In genomic region chr14:29548948-29549370, GRCh38 we compare ENCODE assay signal across 8 cellular contexts.
DNase-seq lines count a peak whose midpoint lies in the region; ATAC-seq and TF ChIP-seq lines count a peak whose summit lies in the region.

No MANE protein-coding gene starts in this region.

- TF ChIP-seq CTCF in GM12864 (IDR thresholded peaks at IDR 0.05; ENCODE audit: low read depth, low read length, missing control alignments) (peak; percentile 35), HEK293 (tag by site-specific recombination; IDR thresholded peaks at IDR 0.05) (no peak), NB4 (IDR thresholded peaks at IDR 0.05; ENCODE audit: low read depth, low read length) (peak; percentile 25), fibroblast of mammary gland (conservative IDR thresholded peaks at IDR 0.05; ENCODE audit: control insufficient read depth, insufficient read depth, low read depth, low read length) (peak; percentile 57), osteoblast (IDR thresholded peaks at IDR 0.05; ENCODE audit: extremely low read depth, low read depth, low read length) (peak; percentile 54)

- no peak for TF ChIP-seq POLR2A in NB4 (IDR thresholded peaks at IDR 0.05; ENCODE audit: extremely low read depth, insufficient read length)

- no peaks in the 10 kb centered on the region for H3K79me2 ChIP-seq in osteoblast (ENCODE audit: insufficient read depth, low read length)

- H3K9me3 ChIP-seq in HEK293 (ENCODE audit: control insufficient read depth, insufficient read depth, low read depth, low read length), result no peaks in the 10 kb centered on the region
- no peaks in the 10 kb centered on the region for H3K9me3 ChIP-seq in osteoblast (ENCODE audit: low read depth, low read length)

- DNase-seq in GM12864 (ENCODE audit: low read depth) (peak; percentile 5), NB4 (ENCODE audit: low read depth) (peak; percentile 50), SHP77 treated with DMSO at 0.1 percent for 48 hours (lab: John Stamatoyannopoulos, UW) (peak; percentile 84), fibroblast of mammary gland (ENCODE audit: low read depth) (peak; percentile 81), osteoblast (ENCODE audit: insufficient read length, low spot score, missing footprints) (peak; percentile 36)
- DNase-seq in activated CD8-positive, alpha-beta memory T cell treated with anti-CD3 and anti-CD28 coated beads, Interleukin-2, amount 50 U/mL, for 4 hours, result no peak
- no peak for DNase-seq in naive thymus-derived CD8-positive, alpha-beta T cell

- no peaks in the 10 kb centered on the region for H3K27me3 ChIP-seq in osteoblast (ENCODE audit: insufficient read depth, low read length)

- ATAC-seq in naive thymus-derived CD8-positive, alpha-beta T cell, result no peak

- H3K27ac Mint-ChIP-seq in naive thymus-derived CD8-positive, alpha-beta T cell, result no peak overlapping the region

- peaks cover 0 to 4% (median 0%) of the 10 kb centered on the region in 9 donors for H3K9me3 Mint-ChIP-seq in naive thymus-derived CD8-positive, alpha-beta T cell

- no peaks in the 10 kb centered on the region for H3K36me3 Mint-ChIP-seq in naive thymus-derived CD8-positive, alpha-beta T cell

- peak overlapping the region; percentile 40 for H3K4me2 ChIP-seq in osteoblast (ENCODE audit: insufficient read depth, low read length)

- no peak overlapping the region for H3K4me3 Mint-ChIP-seq in naive thymus-derived CD8-positive, alpha-beta T cell

- H3K27me3 Mint-ChIP-seq in naive thymus-derived CD8-positive, alpha-beta T cell, result no peaks in the 10 kb centered on the region

- no peaks in the 10 kb centered on the region for H4K20me1 ChIP-seq in osteoblast (ENCODE audit: insufficient read depth, low read length)

- POLR2A ChIA-PET in HEK293 (lab: Yijun Ruan, JAX), result no interaction called here
- POLR2A ChIA-PET in naive thymus-derived CD8-positive, alpha-beta T cell (lab: Charles Lee), result no interaction called here

- no peak overlapping the region for H3K4me3 ChIP-seq in GM12864 (ENCODE audit: low read depth, low read length)
- H3K4me3 ChIP-seq in HEK293 (ENCODE audit: low read depth, low read length), result no peak overlapping the region
- no peak overlapping the region for H3K4me3 ChIP-seq in NB4 (ENCODE audit: low read depth, low read length)
- no peak overlapping the region for H3K4me3 ChIP-seq in fibroblast of mammary gland (ENCODE audit: control insufficient read depth, low read depth, low read length)
- no peak overlapping the region for H3K4me3 ChIP-seq in osteoblast (ENCODE audit: insufficient read depth, low read length)

- H3K27ac ChIP-seq in HEK293 (ENCODE audit: extremely low read depth, low read depth, low read length) (no peak overlapping the region), osteoblast (ENCODE audit: low read depth, low read length) (no peak overlapping the region)

- CTCF ChIA-PET in HEK293 (lab: Yijun Ruan, JAX), result interaction anchor here (0.6 to 4.2 kb wide), 17 partner anchors 9 to 894 kb away, joined by 3 to 24 read pairs (median 4); no protein-coding TSS in a partner anchor

- H2AFZ ChIP-seq in osteoblast (ENCODE audit: low read length), result peak overlapping the region; percentile 77

- H3K4me1 ChIP-seq in HEK293 (ENCODE audit: control insufficient read depth, insufficient read depth, low read length), result no peaks in the 10 kb centered on the region
- no peaks in the 10 kb centered on the region for H3K4me1 ChIP-seq in osteoblast (ENCODE audit: insufficient read depth, low read length)

- no peaks in the 10 kb centered on the region for H3K4me1 Mint-ChIP-seq in naive thymus-derived CD8-positive, alpha-beta T cell

- no peaks in the 10 kb centered on the region for H3K36me3 ChIP-seq in HEK293 (ENCODE audit: control insufficient read depth in 2 of 2, insufficient read depth in 1 of 2, low read length in 2 of 2)
- H3K36me3 ChIP-seq in osteoblast (ENCODE audit: insufficient read depth, low read length), result no peaks in the 10 kb centered on the region

TF ChIP-seq in HEK293, 187 proteins besides CTCF, POLR2A, EP300 and RAD21:
- TF ChIP-seq PRDM10 (tag by site-specific recombination; IDR thresholded peaks at IDR 0.05) (peak; percentile 58), ZBTB20 (tag by site-specific recombination; IDR thresholded peaks at IDR 0.05) (no peak), ZNF654 (tag by site-specific recombination; IDR thresholded peaks at IDR 0.05; ENCODE audit: low read depth) (peak; percentile 63), ZBTB6 (tag by site-specific recombination; IDR thresholded peaks at IDR 0.05) (0 out of 2 replicates have a peak, but pooled peaks have one; percentile 10)

Comparison
In these comparisons a context has a peak if more than half of its experiments do, and no peak if none do; other contexts are left out.
1. DNase-seq: peak in GM12864 (single experiment), NB4 (single experiment), SHP77 treated with DMSO at 0.1 percent for 48 hours (single experiment), fibroblast of mammary gland (single experiment) and osteoblast (single experiment); none in activated CD8-positive, alpha-beta memory T cell treated with anti-CD3 and anti-CD28 coated beads, Interleukin-2, amount 50 U/mL, for 4 hours (single experiment) and naive thymus-derived CD8-positive, alpha-beta T cell (0 of 10).